Comparison of ENCODE assay signal across 16 cellular contexts in the genomic region with DNA sequence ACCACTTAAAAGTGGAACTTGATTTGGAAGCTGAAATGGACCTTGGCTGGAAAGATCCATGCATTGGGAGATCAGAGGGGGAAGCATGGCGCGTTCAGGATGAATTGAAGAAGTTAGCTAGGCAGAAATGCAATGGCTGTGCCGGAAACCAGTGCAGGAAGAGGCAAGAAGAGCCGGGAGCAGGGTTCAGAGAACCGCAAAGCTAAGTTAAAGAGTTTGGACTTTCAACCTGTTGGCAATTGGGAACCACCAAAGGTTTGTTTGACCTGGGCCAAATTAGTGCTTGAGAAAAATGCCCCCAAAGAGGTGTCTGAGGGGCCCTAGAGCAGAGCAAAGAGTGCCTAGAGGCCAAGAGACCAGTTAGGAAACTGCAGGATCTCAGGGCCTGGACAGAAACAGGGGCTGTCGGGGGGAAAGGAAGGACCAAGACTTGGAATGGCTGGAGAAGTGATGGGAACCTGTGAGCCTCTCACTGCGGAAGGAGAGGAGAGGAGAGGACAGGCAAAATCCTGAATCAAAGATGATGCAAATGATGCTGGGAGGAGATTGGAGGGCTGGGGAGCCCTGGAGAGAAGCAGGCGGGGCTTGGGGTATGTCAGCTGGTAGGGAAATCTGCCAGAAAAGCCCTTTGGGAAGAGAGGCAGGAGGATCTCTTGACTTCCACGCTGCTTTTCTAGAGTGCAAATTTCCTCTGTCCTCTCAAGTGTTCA. TPM values are rescaled to one million over a fixed set of nuclear protein-coding genes. Genes with fewer than 3 reads are reported as not detected.
DNase-seq lines count a peak whose midpoint lies in the region; ATAC-seq, FAIRE-seq and TF ChIP-seq lines count a peak whose summit lies in the region.
"Had no signal": no experiment of that assay in that cellular context is flagged by ENCODE, and none has a peak within 500 bp of the region (broad histone marks: within the 10 kb centered on the region; RNA-seq: fewer than 3 reads in every experiment).

No MANE protein-coding gene starts in this region.

- FAIRE-seq in HepG2 (lab: Jason Lieb, UNC): no peak

- H3K4me1 ChIP-seq in liver (ENCODE audit: control insufficient read depth in 4 of 4, insufficient read depth in 4 of 4, low read length in 3 of 4) (peaks cover 0 to 7% (median 2%) of the 10 kb centered on the region in 4 donors), HepG2 (ENCODE audit: insufficient read depth, low read length) (0 out of 2 replicates have a peak, but pooled peaks cover 7% of the 10 kb centered on the region), lower lobe of right lung (peaks cover 7% of the 10 kb centered on the region), GM23338 (ENCODE audit: insufficient read depth) (no peaks in the 10 kb centered on the region)
- H3K4me1 ChIP-seq: BLaER1 had no signal

- ATAC-seq in HepG2: no peak
- peak; percentile 2 to 6 for ATAC-seq in lower lobe of right lung
- ATAC-seq in GM23338: no peak

- no TSS peak for BruUV-seq in HepG2 (replicated peaks; lab: Mats Ljungman, UMichigan)

- TF ChIP-seq POLR2A in HepG2 (IDR thresholded peaks at IDR 0.05; ENCODE audit: insufficient read depth in 1 of 2, low read depth in 2 of 2, low read length in 2 of 2): no peak
- TF ChIP-seq POLR2A in erythroblast (IDR thresholded peaks at IDR 0.05; ENCODE audit: low read length): no peak

- H3F3A ChIP-seq in GM23338 (replicated peaks; ENCODE audit: low read depth): no peaks in the 10 kb centered on the region

- CTCF ChIA-PET in HepG2 (lab: Yijun Ruan, JAX; ENCODE audit: low intra/inter-chr PET ratio, low total read pairs): no interaction called here

- TF ChIP-seq EP300 in HepG2 (IDR thresholded peaks at IDR 0.05; ENCODE audit: low read depth in 2 of 2, low read length in 2 of 2): no peak
- TF ChIP-seq EP300 in HepG2 (CRISPR knock-in tag; IDR thresholded peaks at IDR 0.05; ENCODE audit: borderline replicate concordance): no peak

- no peak overlapping the region for H3K4me3 ChIP-seq in liver (ENCODE audit: low read depth in 1 of 3, low read length in 3 of 3)
- no peak overlapping the region for H3K4me3 ChIP-seq in HepG2 (replicated peaks in 1 of 3; ENCODE audit: insufficient read depth in 1 of 3, low read depth in 2 of 3, low read length in 3 of 3)
- no peak overlapping the region for H3K4me3 ChIP-seq in lower lobe of right lung
- no peak overlapping the region for H3K4me3 ChIP-seq in GM23338
- H3K4me3 ChIP-seq: BLaER1 had no signal

- DNase-seq in HepG2 (ENCODE audit: low spot score) (no peak), NCI-H510A (lab: John Stamatoyannopoulos, UW) (peak; percentile 26), lower lobe of right lung (no peak), GM23338 (ENCODE audit: low spot score) (no peak), erythroblast (lab: John Stamatoyannopoulos, UW) (no peak), T-helper 9 cell (no peak)
- DNase-seq: CD8-positive, alpha-beta memory T cell; H9; KG1; NCI-H1092; NCI-H226; OCI-M1; SK-N-SH; T-helper 1 cell had no signal

- peaks cover 34% of the 10 kb centered on the region for H3K9me3 Mint-ChIP-seq in GM23338

- WGBS in liver: 80% methylated on average over 9 of the region's 9 CpGs
- 45% methylated on average over 9 of the region's 9 CpGs for WGBS in HepG2 (ENCODE audit: low lambda C conversion rate)

- POLR2A ChIA-PET in HepG2 (lab: Yijun Ruan, JAX): no interaction called here

- no peaks in the 10 kb centered on the region for H4K20me1 ChIP-seq in HepG2 (ENCODE audit: insufficient read depth, low read length)
- no peaks in the 10 kb centered on the region for H4K20me1 ChIP-seq in GM23338 (replicated peaks; ENCODE audit: insufficient read depth)
- H4K20me1 ChIP-seq: BLaER1 had no signal

- H3K27me3 ChIP-seq in liver (ENCODE audit: control insufficient read depth in 4 of 4, insufficient read depth in 4 of 4, low read length in 3 of 4): no peaks in the 10 kb centered on the region
- H3K27me3 ChIP-seq in HepG2 (ENCODE audit: control insufficient read depth in 1 of 2, insufficient read depth in 2 of 2, low read length in 2 of 2): 0 out of 5 replicates have a peak, but pooled peaks cover 0 to 3% of the 10 kb centered on the region in 2 experiments
- no peaks in the 10 kb centered on the region for H3K27me3 ChIP-seq in lower lobe of right lung (ENCODE audit: low read depth)
- no peaks in the 10 kb centered on the region for H3K27me3 ChIP-seq in GM23338 (ENCODE audit: insufficient read depth)
- H3K27me3 ChIP-seq: BLaER1 had no signal

- in situ Hi-C loops in HepG2 (cut with HindIII; ENCODE audit: extremely low pct_ligation_motif_present, low pct_unique_long_range_greater_than_20kb): no loop called here

- no peak overlapping the region for H3K4me3 Mint-ChIP-seq in GM23338
- H3K4me3 Mint-ChIP-seq: CD8-positive, alpha-beta memory T cell; H9 had no signal

- H2AFZ ChIP-seq in HepG2 (ENCODE audit: low read length) (no peak overlapping the region), GM23338 (no peak overlapping the region)

- H3K36me3 Mint-ChIP-seq in GM23338 (ENCODE audit: low read depth): peaks cover 32% of the 10 kb centered on the region
- H3K36me3 Mint-ChIP-seq: CD8-positive, alpha-beta memory T cell had no signal

- TF ChIP-seq RAD21 in liver (IDR thresholded peaks at IDR 0.05): no peak
- TF ChIP-seq RAD21 in HepG2 (CRISPR knock-in tag; IDR thresholded peaks at IDR 0.05): no peak

- H3K27ac ChIP-seq in liver (ENCODE audit: low read depth in 1 of 2, low read length in 2 of 2): no peak overlapping the region
- H3K27ac ChIP-seq in HepG2 (ENCODE audit: extremely low read length, insufficient read depth, low read length): no peak overlapping the region
- H3K27ac ChIP-seq in lower lobe of right lung: no peak overlapping the region
- H3K27ac ChIP-seq in GM23338 (ENCODE audit: low read depth): no peak overlapping the region
- H3K27ac ChIP-seq: BLaER1 had no signal

- peaks cover 6% of the 10 kb centered on the region for H3K27me3 Mint-ChIP-seq in GM23338 (ENCODE audit: insufficient read depth, low read depth, poor library complexity)

- no peaks in the 10 kb centered on the region for H3K9me2 ChIP-seq in GM23338 (ENCODE audit: insufficient read depth)
- H3K9me2 ChIP-seq: SK-N-SH had no signal

- no peak overlapping the region for H3K27ac Mint-ChIP-seq in GM23338
- H3K27ac Mint-ChIP-seq: CD8-positive, alpha-beta memory T cell; H9 had no signal

- intact Hi-C loops in HepG2 (cut with micrococcal nuclease; ENCODE audit: unreplicated experiment): no loop called here
- intact Hi-C loops in lower lobe of right lung (cut with DNase I): no loop called here

- H3K4me1 Mint-ChIP-seq in GM23338: no peaks in the 10 kb centered on the region
- H3K4me1 Mint-ChIP-seq: CD8-positive, alpha-beta memory T cell had no signal

- no peaks in the 10 kb centered on the region for H3K79me2 ChIP-seq in HepG2 (ENCODE audit: insufficient read depth, low read length)
- no peaks in the 10 kb centered on the region for H3K79me2 ChIP-seq in GM23338 (replicated peaks; ENCODE audit: insufficient read depth)

- no peaks in the 10 kb centered on the region for H3K36me3 ChIP-seq in liver (ENCODE audit: control insufficient read depth in 4 of 4, insufficient read depth in 3 of 4, low read depth in 1 of 4, low read length in 3 of 4)
- H3K36me3 ChIP-seq in HepG2 (replicated peaks in 1 of 2; ENCODE audit: control insufficient read depth in 1 of 2, insufficient read depth in 2 of 2, low read length in 2 of 2): no peaks in the 10 kb centered on the region
- H3K36me3 ChIP-seq in lower lobe of right lung: no peaks in the 10 kb centered on the region
- no peaks in the 10 kb centered on the region for H3K36me3 ChIP-seq in GM23338 (ENCODE audit: insufficient read depth)
- H3K36me3 ChIP-seq: BLaER1 had no signal

- no peak overlapping the region for H3K9ac ChIP-seq in liver (ENCODE audit: low read depth in 1 of 2, low read length in 2 of 2)
- H3K9ac ChIP-seq in HepG2 (ENCODE audit: insufficient read depth, low read depth, low read length): no peak overlapping the region
- H3K9ac ChIP-seq: BLaER1, SK-N-SH had no signal

- TF ChIP-seq CTCF in liver (IDR thresholded peaks at IDR 0.05; ENCODE audit: low read depth, low read length, missing input control) (no peak), HepG2 (CRISPR knock-in tag; IDR thresholded peaks at IDR 0.05) (no peak), lower lobe of right lung (IDR thresholded peaks at IDR 0.05) (no peak), GM23338 (conservative IDR thresholded peaks at IDR 0.05; ENCODE audit: low read depth in 2 of 2) (no peak)

- H3K9me3 ChIP-seq in liver (ENCODE audit: control insufficient read depth in 4 of 4, low read length in 3 of 4) (no peaks in the 10 kb centered on the region), HepG2 (ENCODE audit: low read length) (no peaks in the 10 kb centered on the region; the same call in 1 of the 2 replicates), lower lobe of right lung (no peaks in the 10 kb centered on the region)
- H3K9me3 ChIP-seq: SK-N-SH had no signal

- H3K4me2 ChIP-seq in HepG2 (ENCODE audit: low read depth, low read length) (no peak overlapping the region), GM23338 (no peak overlapping the region)
- H3K4me2 ChIP-seq: BLaER1, SK-N-SH had no signal

RNA-seq across cellular contexts. Expression of a gene that starts 49.3 kb away (rescaled TPM):
- total RNA-seq in liver (1 to 10 TPM; 2.5 to 3.8 TPM), HepG2 (2016; rRNA removed; fragmentation: Illumina TruSeq; extraction: Trizol) (1.3 and 2.1 TPM in 2 replicates), lower lobe of right lung (57.7 TPM)
- polyA plus RNA-seq in liver (1 to 10 TPM; 3.7 to 4.5 TPM), HepG2 (2011; rRNA removed) (0.68 and 0.90 TPM in 2 replicates), GM23338 (2016; fragmentation: Nextera tagmentation; extraction: Ambion mirVana) (21.5 and 21.8 TPM in 2 replicates)
- 1.6 and 1.7 TPM in 2 replicates for total RNA-seq in HepG2 (2016; cell fraction: cytosol; rRNA removed; fragmentation: Illumina TruSeq; extraction: Trizol; ENCODE audit: low read depth)
- 1.1 and 2.1 TPM in 2 replicates for total RNA-seq in HepG2 (2016; cell fraction: insoluble cytoplasmic fraction; rRNA removed; fragmentation: Illumina TruSeq; extraction: Trizol)
- 1.0 and 1.9 TPM in 2 replicates for total RNA-seq in HepG2 (2016; cell fraction: membrane; rRNA removed; fragmentation: Illumina TruSeq; extraction: Trizol)
- total RNA-seq in HepG2 (2016; cell fraction: nucleus; rRNA removed; fragmentation: Illumina TruSeq; extraction: Trizol): 2.5 and 4.4 TPM in 2 replicates
- polyA plus RNA-seq in HepG2 (2011; cell fraction: cytosol; rRNA removed): 0.47 TPM in 1 of 2 replicates, not detected in the other
- 0.92 and 0.97 TPM in 2 replicates for polyA plus RNA-seq in HepG2 (2011; cell fraction: nucleus; rRNA removed)
- 0.55 TPM in 2 replicates for polyA plus RNA-seq in HepG2 (2012)
- polyA plus RNA-seq in HepG2 (2016; cell fraction: cytosol; fragmentation: Illumina TruSeq; extraction: Trizol; ENCODE audit: low read depth): 0.67 TPM in 1 of 2 replicates, not detected in the other
- polyA plus RNA-seq in HepG2 (2016; cell fraction: insoluble cytoplasmic fraction; fragmentation: Illumina TruSeq; extraction: Trizol; ENCODE audit: low read depth): 0.79 and 1.3 TPM in 2 replicates
- polyA plus RNA-seq in HepG2 (2016; cell fraction: membrane; fragmentation: Illumina TruSeq; extraction: Trizol; ENCODE audit: low read depth): 0.34 and 0.90 TPM in 2 replicates
- polyA plus RNA-seq in HepG2 (2016; cell fraction: nucleus; fragmentation: Illumina TruSeq; extraction: Trizol; ENCODE audit: insufficient read depth, low read depth): 3.7 and 6.7 TPM in 2 replicates
- 0.22 and 12.1 TPM in 2 replicates for polyA minus RNA-seq in HepG2 (2011; rRNA and poly(A)+ RNA removed; ENCODE audit: low replicate concordance)
- 1.9 TPM in 1 of 2 replicates, not detected in the other for polyA minus RNA-seq in HepG2 (2011; cell fraction: cytosol; rRNA and poly(A)+ RNA removed)
- polyA minus RNA-seq in HepG2 (2011; cell fraction: nucleus; rRNA and poly(A)+ RNA removed): 3.2 and 4.8 TPM in 2 replicates
- total RNA-seq in GM23338 (2014; rRNA removed; shearing (Covaris generic)): 15.0 and 25.1 TPM in 2 replicates

Comparison
In these comparisons a context has a peak if more than half of its experiments do, and no peak if none do; other contexts are left out.
1. ATAC-seq: peak in lower lobe of right lung (2 of 2); none in HepG2 (single experiment) and GM23338 (single experiment).